Comparison of ENCODE assay signal across 25 cellular contexts in genomic region chr12:10498042-10498441, GRCh38. TPM values are rescaled to one million over a fixed set of nuclear protein-coding genes. Genes with fewer than 3 reads are reported as not detected.
"Had no signal": no experiment of that assay in that cellular context is flagged by ENCODE, and none has a peak within 500 bp of the region (broad histone marks: within the 10 kb centered on the region; RNA-seq: fewer than 3 reads in every experiment).

No MANE protein-coding gene starts in this region.

- H3K27ac Mint-ChIP-seq: activated CD4-positive, alpha-beta memory T cell treated with anti-CD3 and anti-CD28 coated beads, Interleukin-2, amount 10 ng/mL, durations not matched to agents 7 days and 5 days; activated naive CD4-positive, alpha-beta T cell treated with anti-CD3 and anti-CD28 coated beads for 36 hours had no signal

- ATAC-seq: esophagus mucosa, gastrocnemius medialis, heart left ventricle, psoas muscle, right cardiac atrium had no signal

- FAIRE-seq: astrocyte had no signal

- H3K27ac ChIP-seq: adrenal gland, breast epithelium, gastrocnemius medialis, heart left ventricle, left ventricle myocardium inferior, psoas muscle, thoracic aorta, upper lobe of left lung had no signal

- DNase-seq: activated CD4-positive, alpha-beta memory T cell treated with anti-CD3 and anti-CD28 coated beads, Interleukin-2, amount 10 ng/mL, durations not matched to agents 7 days and 5 days; activated CD4-positive, CD25-positive, alpha-beta regulatory T cell; adrenal gland; cerebellar nuclear complex; cortex of kidney; gastrocnemius medialis; heart left ventricle; kidney glomerular epithelial cell; left ventricle myocardium inferior; mammary epithelial cell; midbrain; psoas muscle; T-helper 1 cell; T-helper 9 cell had no signal

- H3K9me3 Mint-ChIP-seq: activated CD4-positive, alpha-beta memory T cell treated with anti-CD3 and anti-CD28 coated beads, Interleukin-2, amount 10 ng/mL, durations not matched to agents 7 days and 5 days; activated naive CD4-positive, alpha-beta T cell treated with anti-CD3 and anti-CD28 coated beads for 36 hours; activated T-helper 2 cell treated with anti-CD3 and anti-CD28 coated beads, Interferon-gamma antibody, Interleukin-2, Interleukin-4, amounts not matched to agents 10 μg/mL and 5 μg/mL and 100 μg/mL, durations not matched to agents 14 hours and 24 hours and 36 hours had no signal

- H3K9me3 ChIP-seq: adrenal gland, breast epithelium, gastrocnemius medialis, thoracic aorta, upper lobe of left lung had no signal

- H3K4me1 ChIP-seq: adrenal gland, breast epithelium, gastrocnemius medialis, heart left ventricle, left ventricle myocardium inferior, psoas muscle, upper lobe of left lung had no signal

- H3K4me1 Mint-ChIP-seq: activated CD4-positive, alpha-beta memory T cell treated with anti-CD3 and anti-CD28 coated beads, Interleukin-2, amount 10 ng/mL, durations not matched to agents 7 days and 5 days; neural crest cell had no signal

- H3K4me3 Mint-ChIP-seq: activated CD4-positive, alpha-beta memory T cell treated with anti-CD3 and anti-CD28 coated beads, Interleukin-2, amount 10 ng/mL, durations not matched to agents 7 days and 5 days; activated naive CD4-positive, alpha-beta T cell treated with anti-CD3 and anti-CD28 coated beads for 36 hours; neural crest cell had no signal

- H3K27me3 ChIP-seq: breast epithelium, gastrocnemius medialis, upper lobe of left lung had no signal

- H3K4me3 ChIP-seq: adrenal gland, breast epithelium, gastrocnemius medialis, heart left ventricle, left ventricle myocardium inferior, psoas muscle, skin epidermis, thoracic aorta, upper lobe of left lung had no signal

- H3K36me3 ChIP-seq: adrenal gland, breast epithelium, gastrocnemius medialis, heart left ventricle, left ventricle myocardium inferior, thoracic aorta, upper lobe of left lung had no signal

RNA-seq across cellular contexts. Expression of gene KLRC1, which starts 44.9 kb away (rescaled TPM):
- total RNA-seq: activated CD4-positive, alpha-beta memory T cell treated with anti-CD3 and anti-CD28 coated beads, Interleukin-2, amount 10 ng/mL, durations not matched to agents 7 days and 5 days; astrocyte; esophagus mucosa; gastrocnemius medialis; left ventricle myocardium inferior; neural crest cell; osteoblast had no signal
- polyA plus RNA-seq: mammary epithelial cell had no signal
